In the genomic region with DNA sequence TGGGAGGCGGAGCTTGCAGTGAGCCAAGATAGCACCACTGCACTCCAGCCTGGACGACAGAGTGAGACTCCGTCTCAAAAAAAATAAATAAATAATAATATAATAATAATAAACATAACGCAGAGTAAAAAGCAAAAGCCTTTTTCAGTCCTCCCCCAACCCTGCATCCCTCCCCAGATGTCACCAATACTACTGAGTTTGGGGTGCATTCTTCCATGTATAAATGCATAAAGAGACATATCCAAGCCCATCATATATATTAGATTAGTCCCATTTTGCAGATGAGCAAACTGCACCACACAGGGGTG, we compare ENCODE assay signal across 9 cellular contexts. TPM values are rescaled to one million over a fixed set of nuclear protein-coding genes. Genes with fewer than 3 reads are reported as not detected.
DNase-seq lines count a peak whose midpoint lies in the region; ATAC-seq and TF ChIP-seq lines count a peak whose summit lies in the region.
"Had no signal": no experiment of that assay in that cellular context is flagged by ENCODE, and none has a peak within 500 bp of the region (broad histone marks: within the 10 kb centered on the region; RNA-seq: fewer than 3 reads in every experiment).

No MANE protein-coding gene starts in this region.

- POLR2A ChIA-PET in WTC11 (lab: Charles Lee) = interaction anchor here (1.1 to 1.2 kb wide), 2 partner anchors 33 to 184 kb away, joined by 3 to 5 read pairs; partner anchors contain the start of genes FALEC and RPRD2

- no peak overlapping the region for H3K27ac Mint-ChIP-seq in WTC11

- H3K36me3 ChIP-seq in HAP-1 (replicated peaks) = no peaks in the 10 kb centered on the region

- TF ChIP-seq CTCF in WTC11 (IDR thresholded peaks at IDR 0.05) (no peak), foreskin fibroblast (IDR thresholded peaks at IDR 0.05; ENCODE audit: low read depth, low read length) (no peak)

- in situ Hi-C loops in HAP-1 (cut with MboI; ENCODE audit: low sequenced_read_pairs) = no loop called here

- no peaks in the 10 kb centered on the region for H3K9me3 Mint-ChIP-seq in WTC11

- no peaks in the 10 kb centered on the region for H3K27me3 ChIP-seq in HAP-1 (ENCODE audit: low read depth)

- ATAC-seq in WTC11 (no peak), GM18519 (IDR thresholded peaks at IDR 0.05; ENCODE audit: low FRiP score, unreplicated experiment) (no peak)

- H3K4me1 Mint-ChIP-seq in WTC11 = peaks cover 25% of the 10 kb centered on the region

- H3K36me3 Mint-ChIP-seq in WTC11 = no peaks in the 10 kb centered on the region

- H3K27me3 Mint-ChIP-seq in WTC11 (ENCODE audit: low read depth) = peaks cover 43% of the 10 kb centered on the region

- CTCF ChIA-PET in WTC11 (lab: Charles Lee) = interaction anchor here (1.8 to 8.2 kb wide), 3 partner anchors 12 to 32 kb away, joined by 5 to 124 read pairs (median 97); no protein-coding TSS in a partner anchor

- DNase-seq in HAP-1 (ENCODE audit: low spot score in 2 of 2) (no peak), WTC11 (ENCODE audit: low spot score) (no peak), foreskin fibroblast (no peak), skeletal muscle cell (ENCODE audit: low read depth) (no peak), nucleus accumbens (lab: John Stamatoyannopoulos, UW) (no peak), NCI-H510A (lab: John Stamatoyannopoulos, UW) (no peak), AML-193 (lab: John Stamatoyannopoulos, UW) (no peak)
- DNase-seq: NCI-H2029 had no signal

- peak overlapping the region; percentile 71 for H3K4me3 Mint-ChIP-seq in WTC11

- no peaks in the 10 kb centered on the region for H3K9me3 ChIP-seq in HAP-1

- peak overlapping the region; percentile 39 for H3K4me3 ChIP-seq in HAP-1
- H3K4me3 ChIP-seq in foreskin fibroblast (ENCODE audit: low read depth in 1 of 2, low read length in 2 of 2) = peak overlapping the region; percentile 56 to 70
- H3K4me3 ChIP-seq in skeletal muscle cell (ENCODE audit: low read depth, low read length) = peak overlapping the region; percentile 56

- H3K4me1 ChIP-seq in HAP-1 = peaks cover 9% of the 10 kb centered on the region

TF ChIP-seq in WTC11, 78 proteins besides CTCF, POLR2A, EP300 and RAD21:
- TF ChIP-seq, protein P1, sequence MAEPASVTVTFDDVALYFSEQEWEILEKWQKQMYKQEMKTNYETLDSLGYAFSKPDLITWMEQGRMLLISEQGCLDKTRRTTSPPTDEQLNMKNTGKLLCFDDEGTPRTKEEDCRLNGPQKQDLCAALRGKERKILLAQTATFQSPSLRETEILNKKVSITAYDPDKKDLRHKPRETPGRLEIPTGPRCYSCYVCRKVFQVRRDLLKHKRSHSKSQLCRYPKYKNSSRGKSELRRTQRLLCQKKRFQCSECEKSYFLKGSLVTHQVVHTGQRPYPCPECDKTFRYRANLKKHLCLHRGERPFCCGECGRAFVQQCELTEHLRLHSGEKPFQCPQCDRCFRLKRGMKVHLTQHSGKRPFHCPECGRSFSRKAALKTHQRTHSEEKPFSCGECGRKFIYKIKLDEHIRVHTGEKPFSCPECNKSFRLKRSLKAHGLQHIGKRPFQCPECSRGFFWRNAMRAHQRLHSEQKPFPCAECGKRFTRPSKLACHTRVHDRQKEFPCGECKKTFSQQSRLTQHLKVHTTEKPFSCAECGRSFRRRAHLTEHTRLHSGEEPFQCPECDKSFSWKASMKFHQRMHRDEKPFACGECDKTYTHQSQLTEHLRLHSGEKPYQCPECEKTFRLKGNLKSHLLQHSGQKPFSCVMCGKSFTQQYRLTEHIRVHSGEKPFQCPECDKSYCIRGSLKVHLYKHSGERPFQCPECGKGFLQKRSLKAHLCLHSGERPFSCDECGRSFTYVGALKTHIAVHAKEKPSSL (CRISPR knock-in tag; conservative IDR thresholded peaks at IDR 0.05) = no peak
- TF ChIP-seq ZNF416 (CRISPR knock-in tag; IDR thresholded peaks at IDR 0.05) = no peak
- no peak for TF ChIP-seq FOXP1 (CRISPR knock-in tag; IDR thresholded peaks at IDR 0.05; ENCODE audit: borderline replicate concordance)
- TF ChIP-seq, protein P2, sequence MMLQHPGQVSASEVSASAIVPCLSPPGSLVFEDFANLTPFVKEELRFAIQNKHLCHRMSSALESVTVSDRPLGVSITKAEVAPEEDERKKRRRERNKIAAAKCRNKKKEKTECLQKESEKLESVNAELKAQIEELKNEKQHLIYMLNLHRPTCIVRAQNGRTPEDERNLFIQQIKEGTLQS (CRISPR knock-in tag; conservative IDR thresholded peaks at IDR 0.05) = no peak
- no peak for TF ChIP-seq ETV6 (CRISPR knock-in tag; IDR thresholded peaks at IDR 0.05)
- TF ChIP-seq NFATC4 (CRISPR knock-in tag; IDR thresholded peaks at IDR 0.05) = no peak

RNA-seq across cellular contexts. Expression of gene ADAMTSL4, which starts 0.9 kb away (rescaled TPM):
- total RNA-seq in WTC11 (2021) = 6.6 to 14.7 TPM (median 14.1 TPM) in 3 replicates

RNA-seq across cellular contexts. Expression of gene MCL1, which starts 31.1 kb away (rescaled TPM):
- total RNA-seq in WTC11 (2021) = 191 to 212 TPM (median 204 TPM) in 3 replicates

RNA-seq across cellular contexts. Expression of gene FALEC, which starts 32.7 kb away (rescaled TPM):
- 0.71 to 1.2 TPM (median 1.0 TPM) in 3 replicates for total RNA-seq in WTC11 (2021)

RNA-seq across cellular contexts. Expression of gene ECM1, which starts 40.4 kb away (rescaled TPM):
- 0.69 to 1.6 TPM (median 0.76 TPM) in 3 replicates for total RNA-seq in WTC11 (2021)
